ENCODE assay signal across 8 cellular contexts in the genomic region with DNA sequence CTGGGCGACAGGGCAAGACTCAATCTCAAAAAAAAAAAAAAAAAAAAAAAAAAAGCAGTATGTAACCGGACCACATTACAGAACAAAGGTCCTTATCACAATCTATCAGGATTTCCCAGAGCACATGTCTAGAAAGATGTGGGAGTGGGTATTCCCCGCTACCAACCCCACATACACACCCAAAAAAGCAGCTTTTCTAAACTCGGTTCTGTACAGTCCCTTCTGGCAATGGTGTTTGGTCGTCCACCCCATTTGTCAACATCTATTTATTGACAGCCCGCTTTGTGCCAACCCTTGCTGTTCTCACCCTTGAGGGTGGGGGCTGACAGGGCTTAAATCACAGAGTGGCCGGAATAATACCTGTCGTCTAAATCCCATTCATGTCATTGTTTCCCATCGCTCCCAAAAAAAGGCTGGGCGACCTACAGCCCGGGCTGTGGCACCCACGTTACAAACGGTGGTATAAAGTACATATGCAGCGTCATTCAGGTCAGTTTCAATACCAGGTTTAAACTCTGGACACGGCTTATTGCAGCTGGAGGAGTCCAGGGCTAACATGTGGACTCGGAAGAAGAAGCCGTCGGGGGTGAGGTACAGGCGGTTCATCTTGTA. TPM values are rescaled to one million over a fixed set of nuclear protein-coding genes. Genes with fewer than 3 reads are reported as not detected.
DNase-seq lines count a peak whose midpoint lies in the region; FAIRE-seq and TF ChIP-seq lines count a peak whose summit lies in the region.

No MANE protein-coding gene starts in this region.

- TF ChIP-seq CTCF in cardiac fibroblast (IDR thresholded peaks at IDR 0.05; ENCODE audit: low read depth, low read length) = no peak

- 16% methylated on average over 14 of the region's 19 CpGs for WGBS in mesodermal cell (ENCODE audit: insufficient coverage in 2 of 2), 2 experiments

- H3K9me3 ChIP-seq in KOPT-K1 (ENCODE audit: insufficient read depth, low read length, poor library complexity, severe bottlenecking) = no peaks in the 10 kb centered on the region
- H3K9me3 ChIP-seq in mesodermal cell (ENCODE audit: control insufficient read depth, low read length) = no peaks in the 10 kb centered on the region

- peak; percentile 27 for FAIRE-seq in GM12892 (lab: Jason Lieb, UNC)
- peak; percentile 50 for FAIRE-seq in urothelium cell line (lab: Jason Lieb, UNC)

- H3K4me3 ChIP-seq in cardiac fibroblast (replicated peaks in 1 of 2; ENCODE audit: low read depth in 2 of 2, low read length in 2 of 2) = peak overlapping the region; percentile 62 to 73
- H3K4me3 ChIP-seq in mesodermal cell (ENCODE audit: extremely low read depth, insufficient read depth, low read length, poor library complexity, severe bottlenecking) = peak overlapping the region; percentile 64

- TF ChIP-seq POLR2A in GM12892 (IDR thresholded peaks at IDR 0.05; ENCODE audit: low read depth, low read length) = no peak

- peaks cover 3% of the 10 kb centered on the region for H3K4me1 ChIP-seq in mesodermal cell (ENCODE audit: control insufficient read depth, insufficient read depth, low read length, poor library complexity, severe bottlenecking)

- DNase-seq in GM12892 (ENCODE audit: insufficient read length) = no peak
- DNase-seq in cardiac fibroblast (ENCODE audit: low read depth in 2 of 2) = no peak
- no peak for DNase-seq in urothelium cell line (ENCODE audit: low spot score)
- DNase-seq in EL = no peak
- no peak for DNase-seq in NCI-H1436 treated with DMSO at 0.1 percent for 48 hours (lab: John Stamatoyannopoulos, UW)
- DNase-seq in globus pallidus (ENCODE audit: low spot score) = no peak

- H3K27ac ChIP-seq in KOPT-K1 (ENCODE audit: low read depth, low read length, poor library complexity, severe bottlenecking) (peak overlapping the region; percentile 31), mesodermal cell (ENCODE audit: low read depth, low read length, severe bottlenecking) (peak overlapping the region; percentile 86)

- no peaks in the 10 kb centered on the region for H3K36me3 ChIP-seq in KOPT-K1 (ENCODE audit: insufficient read depth, low read length)
- peaks cover 3% of the 10 kb centered on the region for H3K36me3 ChIP-seq in mesodermal cell (ENCODE audit: control insufficient read depth, insufficient read depth, low read length)

RNA-seq across cellular contexts. Expression of a gene that starts 3.6 kb away (rescaled TPM):
- polyA plus RNA-seq in GM12892 (2012; ENCODE audit: missing spikeins) = 9.5 TPM
- 15.3 TPM for polyA plus RNA-seq in mesodermal cell (2013, experiment 1 of 2)
- polyA plus RNA-seq in mesodermal cell (2013, experiment 2 of 2) = 15.4 TPM

RNA-seq across cellular contexts. Expression of a gene that starts 42.9 kb away (rescaled TPM):
- 88.5 TPM for polyA plus RNA-seq in GM12892 (2012; ENCODE audit: missing spikeins)
- 303 TPM for polyA plus RNA-seq in mesodermal cell (2013, experiment 1 of 2)
- 340 TPM for polyA plus RNA-seq in mesodermal cell (2013, experiment 2 of 2)
